10 cellular contexts compared by ENCODE assay signal in the genomic region with DNA sequence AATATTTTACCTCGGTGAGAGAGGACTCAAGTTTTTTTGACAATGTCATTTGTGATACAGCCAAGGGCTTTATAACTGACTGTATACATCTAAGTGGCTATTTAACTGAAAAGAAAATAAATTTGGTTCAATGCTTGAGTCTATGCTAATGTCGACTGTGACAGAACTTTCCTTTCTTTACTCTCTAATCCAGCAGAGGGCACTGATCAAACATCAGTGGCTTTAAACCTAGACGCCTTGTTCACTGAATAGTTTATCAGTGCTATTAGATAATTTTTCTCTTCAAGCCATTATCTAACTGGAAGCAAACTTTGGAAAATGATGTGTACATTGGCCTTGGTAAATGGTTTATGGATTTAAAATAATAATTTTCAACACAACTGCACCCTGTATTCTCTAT.
DNase-seq lines count a peak whose midpoint lies in the region; ATAC-seq and TF ChIP-seq lines count a peak whose summit lies in the region.
"Had no signal": no experiment of that assay in that cellular context is flagged by ENCODE, and none has a peak within 500 bp of the region (broad histone marks: within the 10 kb centered on the region; RNA-seq: fewer than 3 reads in every experiment).

No MANE protein-coding gene starts in this region.

- H3K36me3 ChIP-seq in H7 (replicated peaks; ENCODE audit: control insufficient read depth, insufficient read depth, low read length): no peaks in the 10 kb centered on the region
- H3K36me3 ChIP-seq in RWPE2 (ENCODE audit: low read depth): no peaks in the 10 kb centered on the region
- no peaks in the 10 kb centered on the region for H3K36me3 ChIP-seq in neural progenitor cell

- no peaks in the 10 kb centered on the region for H3K36me3 Mint-ChIP-seq in neural progenitor cell

- no peak overlapping the region for H3K4me2 ChIP-seq in neural progenitor cell

- TF ChIP-seq CTCF in RWPE2 (IDR thresholded peaks at IDR 0.05; ENCODE audit: poor library complexity, severe bottlenecking) (peak; percentile 39), neural progenitor cell (IDR thresholded peaks at IDR 0.05) (peak; percentile 51)

- H3K4me3 ChIP-seq in H7 (ENCODE audit: insufficient read depth, low read depth, low read length): no peak overlapping the region
- no peak overlapping the region for H3K4me3 ChIP-seq in RWPE2 (ENCODE audit: severe bottlenecking)
- H3K4me3 ChIP-seq in neural progenitor cell: no peak overlapping the region

- H3K9ac ChIP-seq in neural progenitor cell: no peak overlapping the region

- ATAC-seq in RWPE2 (ENCODE audit: low read depth) (no peak), GM21825 (IDR thresholded peaks at IDR 0.05; ENCODE audit: unreplicated experiment) (no peak), HG02588 (IDR thresholded peaks at IDR 0.05; ENCODE audit: unreplicated experiment) (no peak)

- H3K9me3 Mint-ChIP-seq in neural progenitor cell: peaks cover 13% of the 10 kb centered on the region
- H3K9me3 Mint-ChIP-seq: stimulated activated naive CD8-positive, alpha-beta T cell treated with anti-CD3 and anti-CD28 coated beads, Interleukin-15, Interleukin-2, amounts not matched to agents 100 ng/mL and 50 ng/mL, for 24 hours had no signal

- peaks cover 8% of the 10 kb centered on the region for H3K4me1 Mint-ChIP-seq in neural progenitor cell

- H3K9me3 ChIP-seq in RWPE2 (ENCODE audit: severe bottlenecking) (no peaks in the 10 kb centered on the region), neural progenitor cell (ENCODE audit: low read depth) (peaks cover 5% of the 10 kb centered on the region)

- H2AFZ ChIP-seq in neural progenitor cell (replicated peaks): no peak overlapping the region

- peaks cover 2% of the 10 kb centered on the region for H3K27me3 Mint-ChIP-seq in neural progenitor cell (ENCODE audit: insufficient read depth, low read depth)
- H3K27me3 Mint-ChIP-seq: stimulated activated naive CD8-positive, alpha-beta T cell treated with anti-CD3 and anti-CD28 coated beads, Interleukin-15, Interleukin-2, amounts not matched to agents 100 ng/mL and 50 ng/mL, for 24 hours had no signal

- H3K27me3 ChIP-seq in H7 (ENCODE audit: control insufficient read depth, insufficient read depth, low read length) (no peaks in the 10 kb centered on the region), RWPE2 (ENCODE audit: insufficient read depth, poor library complexity, severe bottlenecking) (no peaks in the 10 kb centered on the region), neural progenitor cell (no peaks in the 10 kb centered on the region)

- no peak overlapping the region for H3K4me3 Mint-ChIP-seq in neural progenitor cell
- H3K4me3 Mint-ChIP-seq: stimulated activated naive CD8-positive, alpha-beta T cell treated with anti-CD3 and anti-CD28 coated beads, Interleukin-15, Interleukin-2, amounts not matched to agents 100 ng/mL and 50 ng/mL, for 24 hours had no signal

- no peaks in the 10 kb centered on the region for H4K20me1 ChIP-seq in neural progenitor cell (ENCODE audit: low read depth)

- DNase-seq in NCI-H1417 (lab: John Stamatoyannopoulos, UW): peak in 2 of 3 experiments; percentile 16 to 17
- DNase-seq in NCI-H1417 treated with DMSO at 0.1 percent for 48 hours (lab: John Stamatoyannopoulos, UW): no peak
- peak; percentile 39 for DNase-seq in H7
- no peak for DNase-seq in RWPE2 (ENCODE audit: low spot score)
- DNase-seq in neural progenitor cell (ENCODE audit: low spot score): no peak
- DNase-seq in hippocampal formation (lab: John Stamatoyannopoulos, UW): no peak
- DNase-seq: amniotic stem cell had no signal

- H3K79me2 ChIP-seq in neural progenitor cell (ENCODE audit: low read depth): no peaks in the 10 kb centered on the region

- H3K27ac ChIP-seq in RWPE2 (ENCODE audit: poor library complexity, severe bottlenecking) (no peak overlapping the region), neural progenitor cell (no peak overlapping the region)

- H3K4me1 ChIP-seq in RWPE2 (ENCODE audit: insufficient read depth, poor library complexity, severe bottlenecking) (no peaks in the 10 kb centered on the region), neural progenitor cell (no peaks in the 10 kb centered on the region)

- H3F3A ChIP-seq in neural progenitor cell (ENCODE audit: low read depth): no peaks in the 10 kb centered on the region

- no peak overlapping the region for H3K27ac Mint-ChIP-seq in neural progenitor cell
- H3K27ac Mint-ChIP-seq: stimulated activated naive CD8-positive, alpha-beta T cell treated with anti-CD3 and anti-CD28 coated beads, Interleukin-15, Interleukin-2, amounts not matched to agents 100 ng/mL and 50 ng/mL, for 24 hours had no signal

Comparison
In these comparisons a context has a peak if more than half of its experiments do, and no peak if none do; other contexts are left out.
1. DNase-seq: peak in NCI-H1417 (2 of 3) and H7 (single experiment); none in NCI-H1417 treated with DMSO at 0.1 percent for 48 hours (single experiment), RWPE2 (single experiment), neural progenitor cell (single experiment) and hippocampal formation (0 of 2).